ENCODE assay signal across 19 cellular contexts in genomic region chr9:120080781-120081180, GRCh38.
DNase-seq lines count a peak whose midpoint lies in the region; TF ChIP-seq lines count a peak whose summit lies in the region.
"Had no signal": no experiment of that assay in that cellular context is flagged by ENCODE, and none has a peak within 500 bp of the region (broad histone marks: within the 10 kb centered on the region; RNA-seq: fewer than 3 reads in every experiment).

No MANE protein-coding gene starts in this region.

- no peak overlapping the region for H3K27ac Mint-ChIP-seq in immature natural killer cell
- H3K27ac Mint-ChIP-seq: activated naive CD4-positive, alpha-beta T cell treated with anti-CD3 and anti-CD28 coated beads, Interleukin-2, amount 50 U/mL, for 72 hours; stimulated activated naive B cell treated with anti-CD40 and anti-IgM and Interleukin-4, amounts not matched to agents 10 μg/mL and 1 μg/mL and 100 μg/mL, for 72 hours; T-helper 1 cell treated with Interleukin-12 subunit alpha and Interleukin-12 subunit beta and Interleukin-4 antibody, amounts not matched to agents 30 μg/mL and 1 μg/mL, for 36 hours had no signal

- peaks cover 7% of the 10 kb centered on the region for H3K27me3 ChIP-seq in iPS-15b (ENCODE audit: control insufficient read depth, insufficient read depth, low read length)
- H3K27me3 ChIP-seq in thyroid gland: no peaks in the 10 kb centered on the region

- H3K9me3 ChIP-seq in iPS-15b (ENCODE audit: control insufficient read depth, insufficient read depth, low read length) (no peaks in the 10 kb centered on the region), thyroid gland (no peaks in the 10 kb centered on the region)

- H3K4me3 Mint-ChIP-seq in immature natural killer cell: no peak overlapping the region
- H3K4me3 Mint-ChIP-seq: stimulated activated naive B cell treated with anti-CD40 and anti-IgM and Interleukin-4, amounts not matched to agents 10 μg/mL and 1 μg/mL and 100 μg/mL, for 72 hours; T-helper 1 cell treated with Interleukin-12 subunit alpha and Interleukin-12 subunit beta and Interleukin-4 antibody, amounts not matched to agents 30 μg/mL and 1 μg/mL, for 36 hours had no signal

- TF ChIP-seq CTCF in thyroid gland (IDR thresholded peaks at IDR 0.05): no peak

- H3K36me3 Mint-ChIP-seq in immature natural killer cell: no peaks in the 10 kb centered on the region

- peaks cover 7 to 27% (median 15%) of the 10 kb centered on the region in 6 donors for H3K9me3 Mint-ChIP-seq in immature natural killer cell

- no peaks in the 10 kb centered on the region for H3K4me1 Mint-ChIP-seq in immature natural killer cell
- H3K4me1 Mint-ChIP-seq: stimulated activated naive B cell treated with anti-CD40 and anti-IgM and Interleukin-4, amounts not matched to agents 10 μg/mL and 1 μg/mL and 100 μg/mL, for 72 hours had no signal

- TF ChIP-seq POLR2A in thyroid gland (IDR thresholded peaks at IDR 0.05): no peak

- WGBS in thyroid gland, 2 donors: 21 to 25% methylated on average over 7 of the region's 7 CpGs

- H3K4me1 ChIP-seq in iPS-15b (ENCODE audit: control insufficient read depth, insufficient read depth, low read length): peaks cover 10% of the 10 kb centered on the region
- H3K4me1 ChIP-seq in thyroid gland: no peaks in the 10 kb centered on the region

- peaks cover 0 to 8% (median 1%) of the 10 kb centered on the region in 3 donors for H3K27me3 Mint-ChIP-seq in immature natural killer cell (ENCODE audit: low read depth in 3 of 3)

- no peak overlapping the region for H3K27ac ChIP-seq in thyroid gland
- H3K27ac ChIP-seq: HL-60 had no signal

- peak; percentile 90 for DNase-seq in NCI-H1092 treated with DMSO at 0.1 percent for 48 hours (lab: John Stamatoyannopoulos, UW)
- peak; percentile 35 for DNase-seq in NCI-H2029 (lab: John Stamatoyannopoulos, UW)
- DNase-seq in NCI-H345 treated with DMSO at 0.1 percent for 48 hours (lab: John Stamatoyannopoulos, UW; ENCODE audit: unreplicated experiment): peak; percentile 96
- no peak for DNase-seq in immature natural killer cell
- no peak for DNase-seq in thyroid gland
- no peak for DNase-seq in NCI-H82 treated with DMSO at 0.1 percent for 48 hours (lab: John Stamatoyannopoulos, UW; ENCODE audit: unreplicated experiment)
- no peak for DNase-seq in Kasumi-1 (lab: John Stamatoyannopoulos, UW)
- DNase-seq: activated CD4-positive, alpha-beta T cell treated with anti-CD3 and anti-CD28 coated beads, Interleukin-2, amount 50 U/mL, for 1 hour; aorta; dermis blood vessel endothelial cell; DMS79; left cardiac atrium; NCI-H1694 treated with DMSO at 0.1 percent for 48 hours; stimulated activated naive B cell treated with anti-CD40 and anti-IgM and Interleukin-4, amounts not matched to agents 10 μg/mL and 1 μg/mL and 100 μg/mL, for 72 hours had no signal

- intact Hi-C loops in thyroid gland (cut with DNase I): no loop called here

- no peak overlapping the region for H3K9ac ChIP-seq in iPS-15b (ENCODE audit: low read depth, low read length)

- no peaks in the 10 kb centered on the region for H3K36me3 ChIP-seq in iPS-15b (ENCODE audit: control insufficient read depth, insufficient read depth, low read length)
- H3K36me3 ChIP-seq in thyroid gland: no peaks in the 10 kb centered on the region

- H3K4me3 ChIP-seq in iPS-15b (ENCODE audit: low read depth, low read length) (peak overlapping the region; percentile 6), thyroid gland (replicated peaks in 1 of 3) (no peak overlapping the region)
- H3K4me3 ChIP-seq: smooth muscle cell had no signal

Comparison
In these comparisons a context has a peak if more than half of its experiments do, and no peak if none do; other contexts are left out.
1. DNase-seq: peak in NCI-H1092 treated with DMSO at 0.1 percent for 48 hours (single experiment), NCI-H2029 (single experiment) and NCI-H345 treated with DMSO at 0.1 percent for 48 hours (single experiment); none in immature natural killer cell (0 of 3), thyroid gland (0 of 2), NCI-H82 treated with DMSO at 0.1 percent for 48 hours (single experiment) and Kasumi-1 (0 of 2).